27 cellular contexts compared by ENCODE assay signal in genomic region chr1:17292299-17293198, GRCh38. TPM values are rescaled to one million over a fixed set of nuclear protein-coding genes. Genes with fewer than 3 reads are reported as not detected.
DNase-seq lines count a peak whose midpoint lies in the region; ATAC-seq, FAIRE-seq and TF ChIP-seq lines count a peak whose summit lies in the region.
"Had no signal": no experiment of that assay in that cellular context is flagged by ENCODE, and none has a peak within 500 bp of the region (broad histone marks: within the 10 kb centered on the region; RNA-seq: fewer than 3 reads in every experiment).

No MANE protein-coding gene starts in this region.

- TF ChIP-seq POLR2A in HCT116 (IDR thresholded peaks at IDR 0.05; ENCODE audit: borderline replicate concordance, extremely low read depth, insufficient read depth, insufficient read length) (no peak), H1 (IDR thresholded peaks at IDR 0.05; ENCODE audit: control extremely low read depth in 1 of 2, low read depth in 2 of 2, low read length in 2 of 2) (no peak), prostate gland (IDR thresholded peaks at IDR 0.05) (no peak), ovary (IDR thresholded peaks at IDR 0.05) (no peak)

- BruUV-seq in HCT116 (replicated peaks; lab: Mats Ljungman, UMichigan): no TSS peak
- no TSS peak for BruUV-seq in PC-3 (replicated peaks; lab: Mats Ljungman, UMichigan)

- TF ChIP-seq RAD21 in HCT116 (IDR thresholded peaks at IDR 0.05; ENCODE audit: low read depth): no peak
- no peak for TF ChIP-seq RAD21 in H1 (IDR thresholded peaks at IDR 0.05 in 1 of 2, conservative IDR thresholded peaks at IDR 0.05 in 1 of 2; ENCODE audit: low read depth in 2 of 2, low read length in 2 of 2)

- no peak overlapping the region for H4K91ac ChIP-seq in H1 (replicated peaks; ENCODE audit: insufficient read length, low read length)

- no peak overlapping the region for H3K14ac ChIP-seq in H1 (ENCODE audit: insufficient read length)

- no peak for TF ChIP-seq EP300 in H1 (IDR thresholded peaks at IDR 0.05; ENCODE audit: borderline replicate concordance in 1 of 2, low read depth in 2 of 2, low read length in 2 of 2)
- TF ChIP-seq EP300 in ovary (IDR thresholded peaks at IDR 0.05): no peak

- H3K27ac ChIP-seq in HCT116 (ENCODE audit: low read depth, low read length) (no peak overlapping the region), PC-3 (ENCODE audit: low read length) (peak overlapping the region; percentile 83), H1 (ENCODE audit: low read depth, low read length) (no peak overlapping the region), prostate gland (no peak overlapping the region), ovary (no peak overlapping the region)
- H3K27ac ChIP-seq: BLaER1, left lung, neural progenitor cell, thyroid gland had no signal

- peak; percentile 59 for ATAC-seq in HCT116
- peak; percentile 21; the same call in 1 of the 2 replicates for ATAC-seq in PC-3
- ATAC-seq in HG03457 (IDR thresholded peaks at IDR 0.05; ENCODE audit: unreplicated experiment): no peak
- ATAC-seq: left lung; Panc1; sciatic nerve; stimulated activated naive CD8-positive, alpha-beta T cell treated with anti-CD3 and anti-CD28 coated beads, Interleukin-15, amount 100 ng/mL, for 72 hours had no signal

- CTCF ChIA-PET in HCT116 (lab: Charles Lee): no interaction called here
- CTCF ChIA-PET in PC-3 (lab: Charles Lee): interaction anchor here (0.7 kb wide), 1 partner anchor 16 kb away, joined by 10 read pairs; no protein-coding TSS in a partner anchor
- CTCF ChIA-PET in H1 (lab: Charles Lee; ENCODE audit: partially characterized antibody): interaction anchor here (1.3 kb wide), 1 partner anchor 56 kb away, joined by 5 read pairs; no protein-coding TSS in a partner anchor

- H3K9me2 ChIP-seq in HCT116 (ENCODE audit: insufficient read depth) (no peaks in the 10 kb centered on the region), PC-3 (replicated peaks; ENCODE audit: low read length) (no peaks in the 10 kb centered on the region)

- TF ChIP-seq CTCF in HCT116 (IDR thresholded peaks at IDR 0.05 in 2 of 3, conservative IDR thresholded peaks at IDR 0.05 in 1 of 3; ENCODE audit: borderline replicate concordance in 1 of 3, insufficient read depth in 1 of 3, low read depth in 2 of 3, low read length in 2 of 3) (no peak), PC-3 (conservative IDR thresholded peaks at IDR 0.05; ENCODE audit: low read depth, low read length) (no peak), H1 (IDR thresholded peaks at IDR 0.05; ENCODE audit: control extremely low read depth in 1 of 3, insufficient read depth in 1 of 3, low read depth in 1 of 3, low read length in 3 of 3) (no peak), prostate gland (IDR thresholded peaks at IDR 0.05) (no peak), ovary (IDR thresholded peaks at IDR 0.05) (no peak)

- WGBS in H1 (ENCODE audit: extremely low coverage in 1 of 2, insufficient coverage in 1 of 2, insufficient read length in 1 of 2, insufficient replicate concordance in 2 of 2, low coverage in 1 of 2, low lambda C conversion rate in 2 of 2, missing lambda C conversion rate in 1 of 2), 2 experiments: 89% methylated on average over 8 of the region's 9 CpGs; no CpG with 5 or more reads in 1 of the 2 experiments
- WGBS in prostate gland: 36% methylated on average over 9 of the region's 9 CpGs
- WGBS in ovary, 3 donors: 65 to 70% (median 67%) methylated on average over 9 of the region's 9 CpGs

- intact Hi-C loops in HCT116 (cut with micrococcal nuclease) (no loop called here), PC-3 (cut with micrococcal nuclease) (no loop called here), prostate gland (cut with DNase I) (no loop called here), ovary (cut with DNase I) (no loop called here)

- H3K4ac ChIP-seq in H1 (replicated peaks; ENCODE audit: insufficient read length, low read depth, low read length): no peak overlapping the region

- H3K4me1 ChIP-seq in HCT116 (ENCODE audit: control insufficient read depth in 1 of 2, insufficient read depth in 2 of 2, low read length in 2 of 2) (peaks cover 10 to 14% of the 10 kb centered on the region in 2 experiments), PC-3 (ENCODE audit: insufficient read depth, low read length) (peaks cover 46% of the 10 kb centered on the region), H1 (replicated peaks in 1 of 4; ENCODE audit: control insufficient read depth in 3 of 4, insufficient read depth in 4 of 4, low read length in 3 of 4) (no peaks in the 10 kb centered on the region), prostate gland (replicated peaks) (peaks cover 3% of the 10 kb centered on the region), ovary (ENCODE audit: insufficient read depth) (no peaks in the 10 kb centered on the region)
- H3K4me1 ChIP-seq: BLaER1, neural progenitor cell, thyroid gland had no signal

- no peaks in the 10 kb centered on the region for H3K9me3 ChIP-seq in HCT116 (ENCODE audit: control insufficient read depth in 1 of 2, insufficient read depth in 1 of 2, low read depth in 1 of 2, low read length in 2 of 2)
- H3K9me3 ChIP-seq in PC-3 (ENCODE audit: low read length): no peaks in the 10 kb centered on the region
- no peaks in the 10 kb centered on the region for H3K9me3 ChIP-seq in H1 (ENCODE audit: insufficient read depth in 2 of 2, low read depth in 1 of 2, low read length in 1 of 2)
- no peaks in the 10 kb centered on the region for H3K9me3 ChIP-seq in prostate gland
- H3K9me3 ChIP-seq in ovary: no peaks in the 10 kb centered on the region
- H3K9me3 ChIP-seq: BLaER1, left lung, MG63, thyroid gland had no signal

- RAD21 ChIA-PET in HCT116 (lab: Charles Lee; ENCODE audit: low non-redundant PET in 1 of 2, low total read pairs in 2 of 2, uncharacterized antibody in 2 of 2, unreplicated experiment in 2 of 2): no interaction called here

- H2AK5ac ChIP-seq in H1 (ENCODE audit: low read depth, low read length): no peak overlapping the region

- POLR2A ChIA-PET in HCT116 (lab: Charles Lee): interaction anchor here (0.6 kb wide), 1 partner anchor 85 kb away, joined by 4 read pairs; no protein-coding TSS in a partner anchor
- POLR2A ChIA-PET in PC-3 (lab: Charles Lee; ENCODE audit: unreplicated experiment): no interaction called here
- POLR2A ChIA-PET in H1 (lab: Charles Lee; ENCODE audit: partially characterized antibody): no interaction called here

- H2BK15ac ChIP-seq in H1 (ENCODE audit: low read length): no peak overlapping the region

- H3F3A ChIP-seq in PC-3 (ENCODE audit: low read length, unreplicated experiment): peaks cover 4% of the 10 kb centered on the region

- H3K36me3 ChIP-seq in HCT116 (ENCODE audit: control insufficient read depth in 1 of 2, insufficient read depth in 2 of 2, low read length in 2 of 2) (no peaks in the 10 kb centered on the region), PC-3 (ENCODE audit: low read depth, low read length) (no peaks in the 10 kb centered on the region), H1 (ENCODE audit: control insufficient read depth in 2 of 4, insufficient read depth in 4 of 4, low read length in 3 of 4) (no peaks in the 10 kb centered on the region), prostate gland (no peaks in the 10 kb centered on the region), ovary (no peaks in the 10 kb centered on the region)
- H3K36me3 ChIP-seq: BLaER1, left lung, MG63, neural progenitor cell, thyroid gland had no signal

- no peak overlapping the region for H3K56ac ChIP-seq in H1 (replicated peaks; ENCODE audit: insufficient read length, low read depth, low read length)

- H2BK120ac ChIP-seq in H1 (replicated peaks; ENCODE audit: low read depth, low read length): no peak overlapping the region

- no peak overlapping the region for H2AFZ ChIP-seq in HCT116 (ENCODE audit: low read depth, low read length, poor library complexity, severe bottlenecking)
- H2AFZ ChIP-seq in PC-3 (ENCODE audit: low read length): no peak overlapping the region
- no peak overlapping the region for H2AFZ ChIP-seq in H1 (ENCODE audit: low read length)
- H2AFZ ChIP-seq: neural progenitor cell had no signal

- H4K20me1 ChIP-seq in HCT116 (ENCODE audit: insufficient read depth): no peaks in the 10 kb centered on the region
- H4K20me1 ChIP-seq in PC-3 (ENCODE audit: low read length): no peaks in the 10 kb centered on the region
- no peaks in the 10 kb centered on the region for H4K20me1 ChIP-seq in H1 (replicated peaks in 1 of 2; ENCODE audit: control insufficient read depth in 1 of 2, insufficient read depth in 2 of 2, low read length in 2 of 2)
- H4K20me1 ChIP-seq: BLaER1 had no signal

- no peak overlapping the region for H2BK12ac ChIP-seq in H1 (ENCODE audit: low read depth, low read length)

- H3K79me1 ChIP-seq in H1 (ENCODE audit: low read depth, low read length): no peaks in the 10 kb centered on the region

- no peak overlapping the region for H3K18ac ChIP-seq in H1 (ENCODE audit: extremely low read depth, low read length)

- no peak for FAIRE-seq in H1 (lab: Jason Lieb, UNC)

- no peaks in the 10 kb centered on the region for H3K79me2 ChIP-seq in HCT116 (ENCODE audit: insufficient read depth, low read length)
- no peaks in the 10 kb centered on the region for H3K79me2 ChIP-seq in PC-3 (ENCODE audit: low read length)
- no peaks in the 10 kb centered on the region for H3K79me2 ChIP-seq in H1 (ENCODE audit: control insufficient read depth in 1 of 2, insufficient read depth in 2 of 2, low read length in 2 of 2)

- H3K23ac ChIP-seq in H1 (ENCODE audit: insufficient read length): no peak overlapping the region

- no peak overlapping the region for H4K5ac ChIP-seq in H1 (ENCODE audit: insufficient read length, low read depth, low read length)

- H3K4me3 ChIP-seq in HCT116 (replicated peaks in 1 of 2; ENCODE audit: low read depth in 1 of 2, low read length in 2 of 2) (no peak overlapping the region), PC-3 (ENCODE audit: low read length) (no peak overlapping the region), H1 (ENCODE audit: extremely low read depth in 1 of 4, insufficient read depth in 2 of 4, low read depth in 3 of 4, low read length in 4 of 4) (no peak overlapping the region), prostate gland (no peak overlapping the region), ovary (no peak overlapping the region)
- H3K4me3 ChIP-seq: BLaER1, left lung, MG63, neural progenitor cell, thyroid gland had no signal

- H3K23me2 ChIP-seq in H1 (ENCODE audit: low read depth, low read length): no peaks in the 10 kb centered on the region

- H4K8ac ChIP-seq in H1 (ENCODE audit: extremely low read depth, insufficient read depth, low read length): no peak overlapping the region

- H2BK5ac ChIP-seq in H1 (ENCODE audit: low read depth, low read length): no peak overlapping the region

- H2BK20ac ChIP-seq in H1 (ENCODE audit: low read length): no peak overlapping the region

- H3K4me2 ChIP-seq in HCT116 (ENCODE audit: low read length) (peak overlapping the region; percentile 35; the same call in 1 of the 2 replicates), PC-3 (ENCODE audit: low read length) (peak overlapping the region; percentile 79), H1 (ENCODE audit: insufficient read depth in 1 of 2, low read depth in 2 of 2, low read length in 2 of 2) (no peak overlapping the region)
- H3K4me2 ChIP-seq: BLaER1, neural progenitor cell had no signal

- DNase-seq in HCT116 (ENCODE audit: low read depth, low spot score) (no peak), PC-3 (peak; percentile 78), H1 (ENCODE audit: low read depth in 1 of 2, low spot score in 2 of 2) (no peak), prostate gland (ENCODE audit: low spot score) (peak; percentile 13), ovary (no peak)
- DNase-seq in activated CD8-positive, alpha-beta memory T cell treated with anti-CD3 and anti-CD28 coated beads, Interleukin-2, amount 50 U/mL, for 48 hours: no peak
- DNase-seq: activated CD4-positive, alpha-beta T cell treated with anti-CD3 and anti-CD28 coated beads for 4 hours; activated CD8-positive, alpha-beta memory T cell treated with anti-CD3 and anti-CD28 coated beads for 24 hours; activated effector memory CD4-positive, alpha-beta T cell treated with Interleukin-2 at 50 U/mL for 16 hours; H9; left lung; mesendoderm; MG63; NCI-H1105; NCI-H2081; NCI-H524 treated with DMSO at 0.1 percent for 48 hours; SHP77 treated with DMSO at 0.1 percent for 48 hours; stimulated activated CD8-positive, alpha-beta memory T cell treated with anti-CD3 and anti-CD28 coated beads, Interleukin-4, amount 100 ng/mL, for 48 hours; stimulated activated naive CD8-positive, alpha-beta T cell treated with anti-CD3 and anti-CD28 coated beads, Interleukin-15, amount 100 ng/mL, for 72 hours; thyroid gland had no signal

- no peaks in the 10 kb centered on the region; the same call in 1 of the 2 replicates for H3K27me3 ChIP-seq in HCT116 (ENCODE audit: insufficient read depth, low read length)
- no peaks in the 10 kb centered on the region for H3K27me3 ChIP-seq in PC-3 (ENCODE audit: low read length)
- no peaks in the 10 kb centered on the region for H3K27me3 ChIP-seq in H1 (replicated peaks in 1 of 4; ENCODE audit: control insufficient read depth in 3 of 4, extremely low read depth in 1 of 4, insufficient read depth in 3 of 4, low read length in 3 of 4)
- no peaks in the 10 kb centered on the region for H3K27me3 ChIP-seq in prostate gland (replicated peaks; ENCODE audit: insufficient read depth)
- H3K27me3 ChIP-seq in ovary: no peaks in the 10 kb centered on the region
- H3K27me3 ChIP-seq: BLaER1, MG63, neural progenitor cell, thyroid gland had no signal

- H3K9ac ChIP-seq in HCT116 (ENCODE audit: low read length) (no peak overlapping the region), PC-3 (ENCODE audit: low read length) (no peak overlapping the region), H1 (replicated peaks in 1 of 4; ENCODE audit: extremely low read depth in 1 of 4, low read depth in 3 of 4, low read length in 3 of 4) (no peak overlapping the region)
- H3K9ac ChIP-seq: BLaER1, neural progenitor cell had no signal

RNA-seq across cellular contexts. Expression of gene PADI4, which starts 15.4 kb away (rescaled TPM):
- total RNA-seq in HCT116 (2021; ENCODE audit: unreplicated experiment) (0.44 TPM), PC-3 (2014; rRNA removed) (0.04 and 0.92 TPM in 2 replicates), prostate gland (not detected), ovary (1 to 10 TPM in 1 of 7 donors, under 1 TPM in 3, not detected in 3; 0.10 to 1.8 (median 0.61) TPM)
- polyA plus RNA-seq in HCT116 (2012): 0.17 and 0.20 TPM in 2 replicates
- total RNA-seq in H1 (2021; fragmentation: NEBNext Ultra II Directional; extraction: Animal tissue kit (Norgen Biotek cat#: 25700)): not detected in 2 replicates
- polyA plus RNA-seq in H1 (2011; rRNA removed) (0.17 and 0.29 TPM in 2 replicates), ovary (under 1 TPM; 0.11 to 0.17 TPM)
- 0.18 TPM for polyA plus RNA-seq in H1 (2011; cell fraction: cytosol; rRNA removed)
- polyA plus RNA-seq in H1 (2011; cell fraction: nucleus; rRNA removed): 0.11 TPM
- polyA plus RNA-seq in H1 (2012, experiment 1 of 2): 0.06 to 0.25 TPM (median 0.20 TPM) in 3 of 4 replicates, not detected in the other
- 0.07 TPM for polyA plus RNA-seq in H1 (2012, experiment 2 of 2)
- 0.39 TPM for polyA plus RNA-seq in H1 (2013, experiment 1 of 2)
- 0.29 TPM for polyA plus RNA-seq in H1 (2013, experiment 2 of 2)
- polyA minus RNA-seq in H1 (2011; rRNA and poly(A)+ RNA removed): 0.41 TPM in 1 of 2 replicates, not detected in the other
- polyA minus RNA-seq in H1 (2011; cell fraction: cytosol; rRNA and poly(A)+ RNA removed): not detected
- not detected for polyA minus RNA-seq in H1 (2011; cell fraction: nucleus; rRNA and poly(A)+ RNA removed)
- total RNA-seq: T-helper 2 cell treated with Interferon-gamma antibody and Interleukin-4, amounts not matched to agents 100 ng/mL and 5 ng/mL, for 36 hours had no signal

RNA-seq across cellular contexts. Expression of gene PADI3, which starts 43.7 kb away (rescaled TPM):
- 0.93 TPM for total RNA-seq in HCT116 (2021; ENCODE audit: unreplicated experiment)
- polyA plus RNA-seq in HCT116 (2012): 0.52 and 1.3 TPM in 2 replicates
- total RNA-seq in PC-3 (2014; rRNA removed): 0.26 TPM in 1 of 2 replicates, not detected in the other
- 0.37 and 0.44 TPM in 2 replicates for total RNA-seq in H1 (2021; fragmentation: NEBNext Ultra II Directional; extraction: Animal tissue kit (Norgen Biotek cat#: 25700))
- polyA plus RNA-seq in H1 (2011; rRNA removed): 0.94 and 1.9 TPM in 2 replicates
- polyA plus RNA-seq in H1 (2011; cell fraction: cytosol; rRNA removed): 1.6 TPM
- polyA plus RNA-seq in H1 (2011; cell fraction: nucleus; rRNA removed): 3.4 TPM
- polyA plus RNA-seq in H1 (2012, experiment 1 of 2): 0.35 to 0.85 TPM (median 0.64 TPM) in 4 replicates
- polyA plus RNA-seq in H1 (2012, experiment 2 of 2): 0.33 TPM
- polyA plus RNA-seq in H1 (2013, experiment 1 of 2): 0.59 TPM
- 0.35 TPM for polyA plus RNA-seq in H1 (2013, experiment 2 of 2)
- polyA minus RNA-seq in H1 (2011; rRNA and poly(A)+ RNA removed): 1.3 and 1.7 TPM in 2 replicates
- polyA minus RNA-seq in H1 (2011; cell fraction: cytosol; rRNA and poly(A)+ RNA removed): 0.81 TPM
- polyA minus RNA-seq in H1 (2011; cell fraction: nucleus; rRNA and poly(A)+ RNA removed): 1.6 TPM
- total RNA-seq in prostate gland: 1 to 10 TPM in 1 of 2 donors, under 1 TPM in 1; 0.18 to 1.2 TPM
- total RNA-seq in ovary: not detected
- not detected for polyA plus RNA-seq in ovary
- total RNA-seq: left lung; sciatic nerve; T-helper 2 cell treated with Interferon-gamma antibody and Interleukin-4, amounts not matched to agents 100 ng/mL and 5 ng/mL, for 36 hours; thyroid gland had no signal
- polyA plus RNA-seq: IgD-negative memory B cell had no signal

Comparison
In these comparisons a context has a peak if more than half of its experiments do, and no peak if none do; other contexts are left out.
1. DNase-seq: peak in PC-3 (single experiment) and prostate gland (single experiment); none in HCT116 (single experiment), H1 (0 of 2), activated CD8-positive, alpha-beta memory T cell treated with anti-CD3 and anti-CD28 coated beads, Interleukin-2, amount 50 U/mL, for 48 hours (single experiment) and ovary (0 of 5).
2. H3K4me2 ChIP-seq: peak in HCT116 (single experiment) and PC-3 (single experiment); none in H1 (0 of 2).
3. Of the 16 proteins assayed by ChIP-seq in both H1 and HCT116: peak only in H1: none; only in HCT116: FOSL1; in both: JUND; in neither: 14.